1 cellular context compared by ENCODE assay signal in the genomic region with DNA sequence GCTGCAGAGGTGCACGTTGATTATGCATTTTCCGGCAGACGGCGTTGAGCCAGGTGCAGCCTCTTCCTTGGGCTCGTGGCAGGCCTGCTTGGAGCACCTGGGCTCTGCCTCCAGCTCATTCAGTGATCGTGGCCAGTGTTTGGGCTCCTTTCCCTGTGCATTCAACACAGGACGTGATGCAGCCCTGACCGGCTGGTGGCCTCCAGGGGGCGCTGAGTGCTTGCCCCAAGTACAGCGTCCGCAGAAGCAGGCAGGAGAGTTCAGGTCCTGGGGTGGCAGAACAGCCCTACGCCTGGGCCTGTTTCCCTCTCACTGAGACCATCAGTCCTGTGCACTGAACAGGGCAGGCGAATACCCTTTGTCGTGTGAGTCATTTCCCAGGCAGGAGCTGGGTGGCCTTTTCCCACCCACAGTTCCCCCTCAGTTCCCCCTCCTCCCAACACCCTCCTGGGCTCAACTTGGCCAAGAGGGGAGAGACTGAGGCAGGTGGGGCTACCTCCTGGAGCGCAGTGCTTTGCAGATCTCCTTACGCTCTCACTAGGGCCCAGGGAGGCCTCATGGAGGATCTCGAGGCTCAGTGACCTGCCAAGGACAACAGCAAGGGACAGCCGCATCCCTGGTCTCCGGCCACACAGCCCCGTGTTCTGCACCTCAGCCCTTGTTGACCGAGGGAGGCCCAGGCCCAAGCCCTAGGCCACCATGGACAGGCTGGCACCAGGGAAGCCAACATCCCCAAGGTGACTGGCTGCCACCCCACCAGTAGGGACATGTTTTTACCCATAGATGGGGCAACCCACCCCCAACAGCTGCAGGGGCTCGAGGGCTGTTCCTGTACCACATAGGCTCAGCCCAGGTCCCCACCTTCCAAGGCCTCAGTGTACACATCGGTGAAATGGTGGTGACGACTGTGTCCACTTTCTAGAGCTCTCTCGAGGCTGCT.
A peak's percentile ranks its signal among the peaks of the same experiment; 100 is the strongest.
TF ChIP-seq lines count a peak whose summit lies in the region.

No MANE protein-coding gene starts in this region.

TF ChIP-seq in neural cell, 6 proteins besides CTCF, POLR2A, EP300 and RAD21 (continued from another document):
- TF ChIP-seq, protein P1, sequence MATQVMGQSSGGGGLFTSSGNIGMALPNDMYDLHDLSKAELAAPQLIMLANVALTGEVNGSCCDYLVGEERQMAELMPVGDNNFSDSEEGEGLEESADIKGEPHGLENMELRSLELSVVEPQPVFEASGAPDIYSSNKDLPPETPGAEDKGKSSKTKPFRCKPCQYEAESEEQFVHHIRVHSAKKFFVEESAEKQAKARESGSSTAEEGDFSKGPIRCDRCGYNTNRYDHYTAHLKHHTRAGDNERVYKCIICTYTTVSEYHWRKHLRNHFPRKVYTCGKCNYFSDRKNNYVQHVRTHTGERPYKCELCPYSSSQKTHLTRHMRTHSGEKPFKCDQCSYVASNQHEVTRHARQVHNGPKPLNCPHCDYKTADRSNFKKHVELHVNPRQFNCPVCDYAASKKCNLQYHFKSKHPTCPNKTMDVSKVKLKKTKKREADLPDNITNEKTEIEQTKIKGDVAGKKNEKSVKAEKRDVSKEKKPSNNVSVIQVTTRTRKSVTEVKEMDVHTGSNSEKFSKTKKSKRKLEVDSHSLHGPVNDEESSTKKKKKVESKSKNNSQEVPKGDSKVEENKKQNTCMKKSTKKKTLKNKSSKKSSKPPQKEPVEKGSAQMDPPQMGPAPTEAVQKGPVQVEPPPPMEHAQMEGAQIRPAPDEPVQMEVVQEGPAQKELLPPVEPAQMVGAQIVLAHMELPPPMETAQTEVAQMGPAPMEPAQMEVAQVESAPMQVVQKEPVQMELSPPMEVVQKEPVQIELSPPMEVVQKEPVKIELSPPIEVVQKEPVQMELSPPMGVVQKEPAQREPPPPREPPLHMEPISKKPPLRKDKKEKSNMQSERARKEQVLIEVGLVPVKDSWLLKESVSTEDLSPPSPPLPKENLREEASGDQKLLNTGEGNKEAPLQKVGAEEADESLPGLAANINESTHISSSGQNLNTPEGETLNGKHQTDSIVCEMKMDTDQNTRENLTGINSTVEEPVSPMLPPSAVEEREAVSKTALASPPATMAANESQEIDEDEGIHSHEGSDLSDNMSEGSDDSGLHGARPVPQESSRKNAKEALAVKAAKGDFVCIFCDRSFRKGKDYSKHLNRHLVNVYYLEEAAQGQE (IDR thresholded peaks at IDR 0.05; ENCODE audit: borderline replicate concordance): no peak
- no peak for TF ChIP-seq MXI1 (conservative IDR thresholded peaks at IDR 0.05; ENCODE audit: poor library complexity, severe bottlenecking)
- no peak for TF ChIP-seq TAF1 (IDR thresholded peaks at IDR 0.05; ENCODE audit: low read depth)
- TF ChIP-seq POLR2AphosphoS5 (IDR thresholded peaks at IDR 0.05): no peak
- peak; percentile 68 for TF ChIP-seq SMC3 (conservative IDR thresholded peaks at IDR 0.05; ENCODE audit: poor library complexity)
